ENCODE assay signal across 1 cellular context in the genomic region with DNA sequence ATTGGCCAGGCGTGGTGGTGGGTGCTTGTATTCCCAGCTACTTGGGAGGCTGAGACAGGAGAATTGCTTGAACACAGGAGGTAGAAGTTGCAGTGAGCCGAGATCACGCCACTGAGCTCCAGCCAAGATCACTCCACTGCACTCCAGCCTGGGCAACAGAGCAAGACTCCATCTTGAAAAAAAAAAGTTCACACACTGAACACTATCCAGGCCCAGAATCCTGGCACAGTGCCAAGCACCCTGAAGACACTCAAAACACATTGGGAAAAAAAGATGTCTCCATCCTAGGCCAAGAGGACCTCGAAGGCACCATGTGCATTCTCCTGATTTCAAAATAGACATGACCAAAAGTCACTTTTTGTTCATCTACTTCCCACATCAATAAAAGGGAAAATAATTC.
TF ChIP-seq lines count a peak whose summit lies in the region.

No MANE protein-coding gene starts in this region.

TF ChIP-seq in IMR-90, 13 proteins besides CTCF, POLR2A, EP300 and RAD21:
- TF ChIP-seq, protein P1, sequence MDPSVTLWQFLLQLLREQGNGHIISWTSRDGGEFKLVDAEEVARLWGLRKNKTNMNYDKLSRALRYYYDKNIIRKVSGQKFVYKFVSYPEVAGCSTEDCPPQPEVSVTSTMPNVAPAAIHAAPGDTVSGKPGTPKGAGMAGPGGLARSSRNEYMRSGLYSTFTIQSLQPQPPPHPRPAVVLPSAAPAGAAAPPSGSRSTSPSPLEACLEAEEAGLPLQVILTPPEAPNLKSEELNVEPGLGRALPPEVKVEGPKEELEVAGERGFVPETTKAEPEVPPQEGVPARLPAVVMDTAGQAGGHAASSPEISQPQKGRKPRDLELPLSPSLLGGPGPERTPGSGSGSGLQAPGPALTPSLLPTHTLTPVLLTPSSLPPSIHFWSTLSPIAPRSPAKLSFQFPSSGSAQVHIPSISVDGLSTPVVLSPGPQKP (IDR thresholded peaks at IDR 0.05; ENCODE audit: borderline replicate concordance, low read depth, low read length), result no peak
- TF ChIP-seq SMC3 (IDR thresholded peaks at IDR 0.05; ENCODE audit: low read depth, low read length) (no peak), BHLHE40 (IDR thresholded peaks at IDR 0.05; ENCODE audit: low read depth, low read length) (no peak), MXI1 (IDR thresholded peaks at IDR 0.05; ENCODE audit: borderline replicate concordance, low read depth, low read length) (no peak), RFX5 (IDR thresholded peaks at IDR 0.05; ENCODE audit: low read depth, low read length) (no peak), MAFK (IDR thresholded peaks at IDR 0.05; ENCODE audit: low read depth, low read length) (no peak), RCOR1 (IDR thresholded peaks at IDR 0.05; ENCODE audit: insufficient replicate concordance, low read length) (no peak), FOS (IDR thresholded peaks at IDR 0.05; ENCODE audit: low read depth, low read length) (no peak), NFE2L2 (IDR thresholded peaks at IDR 0.05; ENCODE audit: low read depth, low read length) (no peak), CEBPB (IDR thresholded peaks at IDR 0.05; ENCODE audit: low read depth, low read length) (no peak), CHD1 (IDR thresholded peaks at IDR 0.05; ENCODE audit: low read depth, low read length) (no peak), MAZ (IDR thresholded peaks at IDR 0.05; ENCODE audit: borderline replicate concordance, low read depth, low read length) (no peak)
- TF ChIP-seq, protein P2, sequence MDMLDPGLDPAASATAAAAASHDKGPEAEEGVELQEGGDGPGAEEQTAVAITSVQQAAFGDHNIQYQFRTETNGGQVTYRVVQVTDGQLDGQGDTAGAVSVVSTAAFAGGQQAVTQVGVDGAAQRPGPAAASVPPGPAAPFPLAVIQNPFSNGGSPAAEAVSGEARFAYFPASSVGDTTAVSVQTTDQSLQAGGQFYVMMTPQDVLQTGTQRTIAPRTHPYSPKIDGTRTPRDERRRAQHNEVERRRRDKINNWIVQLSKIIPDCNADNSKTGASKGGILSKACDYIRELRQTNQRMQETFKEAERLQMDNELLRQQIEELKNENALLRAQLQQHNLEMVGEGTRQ (IDR thresholded peaks at IDR 0.05; ENCODE audit: low read depth, low read length), result no peak
